ENCODE assay signal across 1 cellular context in the genomic region with DNA sequence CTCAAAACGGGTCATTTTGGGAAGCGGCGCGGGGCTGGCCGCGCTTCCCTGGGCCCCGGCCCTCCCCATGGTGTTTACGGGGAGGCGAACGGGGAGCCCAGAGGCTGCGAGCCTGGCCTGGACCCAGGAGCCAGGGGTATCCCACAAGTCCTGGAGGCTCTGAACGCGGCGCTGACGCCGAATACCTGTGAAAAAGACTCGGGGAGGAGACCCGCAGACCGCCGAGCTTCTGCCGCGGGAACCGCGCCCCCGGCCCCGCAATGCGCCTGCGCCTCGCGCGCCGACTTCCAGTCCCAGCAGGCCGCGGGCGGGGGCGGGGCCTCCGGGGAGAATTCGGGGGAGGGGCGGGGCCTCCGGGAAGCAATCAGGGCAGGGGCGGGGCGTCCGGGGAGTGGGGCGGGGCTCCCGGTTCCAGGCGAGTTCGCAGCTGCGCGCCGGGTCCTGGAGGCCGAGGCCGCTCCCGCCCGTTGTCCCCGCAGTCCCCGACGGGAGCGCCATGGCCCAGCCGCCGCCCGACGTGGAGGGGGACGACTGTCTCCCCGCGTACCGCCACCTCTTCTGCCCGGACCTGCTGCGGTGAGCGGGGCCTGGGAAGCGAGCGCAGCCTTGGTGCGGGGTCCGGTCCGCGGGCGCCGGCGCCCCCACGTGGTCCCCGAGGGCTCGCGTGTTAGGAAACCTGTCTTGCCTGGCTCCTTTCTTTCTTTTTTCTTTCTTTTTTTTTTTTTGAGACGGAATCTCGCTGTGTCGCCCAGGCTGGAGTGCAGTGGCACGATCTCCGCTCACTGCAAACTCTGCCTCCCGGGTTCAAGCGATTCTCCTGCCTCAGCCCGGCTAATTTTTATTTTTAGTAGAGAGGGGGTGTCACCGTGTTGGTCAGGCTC.
A peak's percentile ranks its signal among the peaks of the same experiment; 100 is the strongest.
TF ChIP-seq lines count a peak whose summit lies in the region.

A gene with protein sequence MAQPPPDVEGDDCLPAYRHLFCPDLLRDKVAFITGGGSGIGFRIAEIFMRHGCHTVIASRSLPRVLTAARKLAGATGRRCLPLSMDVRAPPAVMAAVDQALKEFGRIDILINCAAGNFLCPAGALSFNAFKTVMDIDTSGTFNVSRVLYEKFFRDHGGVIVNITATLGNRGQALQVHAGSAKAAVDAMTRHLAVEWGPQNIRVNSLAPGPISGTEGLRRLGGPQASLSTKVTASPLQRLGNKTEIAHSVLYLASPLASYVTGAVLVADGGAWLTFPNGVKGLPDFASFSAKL (plus strand): TSS at position 418 of the 881 bp plus-strand sequence. CDS start 79 bp downstream, at position 497.

TF ChIP-seq in GM12878, 131 proteins besides CTCF, POLR2A, EP300 and RAD21 (continued from another document):
- TF ChIP-seq, protein P1, sequence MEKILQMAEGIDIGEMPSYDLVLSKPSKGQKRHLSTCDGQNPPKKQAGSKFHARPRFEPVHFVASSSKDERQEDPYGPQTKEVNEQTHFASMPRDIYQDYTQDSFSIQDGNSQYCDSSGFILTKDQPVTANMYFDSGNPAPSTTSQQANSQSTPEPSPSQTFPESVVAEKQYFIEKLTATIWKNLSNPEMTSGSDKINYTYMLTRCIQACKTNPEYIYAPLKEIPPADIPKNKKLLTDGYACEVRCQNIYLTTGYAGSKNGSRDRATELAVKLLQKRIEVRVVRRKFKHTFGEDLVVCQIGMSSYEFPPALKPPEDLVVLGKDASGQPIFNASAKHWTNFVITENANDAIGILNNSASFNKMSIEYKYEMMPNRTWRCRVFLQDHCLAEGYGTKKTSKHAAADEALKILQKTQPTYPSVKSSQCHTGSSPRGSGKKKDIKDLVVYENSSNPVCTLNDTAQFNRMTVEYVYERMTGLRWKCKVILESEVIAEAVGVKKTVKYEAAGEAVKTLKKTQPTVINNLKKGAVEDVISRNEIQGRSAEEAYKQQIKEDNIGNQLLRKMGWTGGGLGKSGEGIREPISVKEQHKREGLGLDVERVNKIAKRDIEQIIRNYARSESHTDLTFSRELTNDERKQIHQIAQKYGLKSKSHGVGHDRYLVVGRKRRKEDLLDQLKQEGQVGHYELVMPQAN (conservative IDR thresholded peaks at IDR 0.05), result peak; percentile 71
- 0 out of 2 replicates have a peak, but pooled peaks have one; percentile 55 for TF ChIP-seq DPF2 (IDR thresholded peaks at IDR 0.05)
- TF ChIP-seq MYC (IDR thresholded peaks at IDR 0.05; ENCODE audit: insufficient read depth, insufficient read length, insufficient replicate concordance, low read length, severe bottlenecking), result peak; percentile 45
- TF ChIP-seq SMC3 (IDR thresholded peaks at IDR 0.05; ENCODE audit: borderline replicate concordance, low read length), result peak; percentile 23; the same call in 1 of the 2 replicates
- peak in 1 of 2 experiments; percentile 59; a peak in 1 of 3 replicates for TF ChIP-seq EGR1 (IDR thresholded peaks at IDR 0.05; ENCODE audit: borderline replicate concordance in 1 of 2, low read depth in 2 of 2, low read length in 2 of 2)
- no peak for TF ChIP-seq HDAC2 (IDR thresholded peaks at IDR 0.05)
- TF ChIP-seq, protein P2, sequence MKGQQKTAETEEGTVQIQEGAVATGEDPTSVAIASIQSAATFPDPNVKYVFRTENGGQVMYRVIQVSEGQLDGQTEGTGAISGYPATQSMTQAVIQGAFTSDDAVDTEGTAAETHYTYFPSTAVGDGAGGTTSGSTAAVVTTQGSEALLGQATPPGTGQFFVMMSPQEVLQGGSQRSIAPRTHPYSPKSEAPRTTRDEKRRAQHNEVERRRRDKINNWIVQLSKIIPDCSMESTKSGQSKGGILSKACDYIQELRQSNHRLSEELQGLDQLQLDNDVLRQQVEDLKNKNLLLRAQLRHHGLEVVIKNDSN (IDR thresholded peaks at IDR 0.05; ENCODE audit: borderline replicate concordance, extremely low read length, insufficient read depth, low read depth, low read length), result peak; percentile 65
- TF ChIP-seq, protein P3, sequence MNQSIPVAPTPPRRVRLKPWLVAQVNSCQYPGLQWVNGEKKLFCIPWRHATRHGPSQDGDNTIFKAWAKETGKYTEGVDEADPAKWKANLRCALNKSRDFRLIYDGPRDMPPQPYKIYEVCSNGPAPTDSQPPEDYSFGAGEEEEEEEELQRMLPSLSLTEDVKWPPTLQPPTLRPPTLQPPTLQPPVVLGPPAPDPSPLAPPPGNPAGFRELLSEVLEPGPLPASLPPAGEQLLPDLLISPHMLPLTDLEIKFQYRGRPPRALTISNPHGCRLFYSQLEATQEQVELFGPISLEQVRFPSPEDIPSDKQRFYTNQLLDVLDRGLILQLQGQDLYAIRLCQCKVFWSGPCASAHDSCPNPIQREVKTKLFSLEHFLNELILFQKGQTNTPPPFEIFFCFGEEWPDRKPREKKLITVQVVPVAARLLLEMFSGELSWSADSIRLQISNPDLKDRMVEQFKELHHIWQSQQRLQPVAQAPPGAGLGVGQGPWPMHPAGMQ (IDR thresholded peaks at IDR 0.05; ENCODE audit: borderline replicate concordance), result no peak
- TF ChIP-seq SPI1 (IDR thresholded peaks at IDR 0.05; ENCODE audit: borderline replicate concordance, insufficient read depth, low read depth, low read length), result no peak
- no peak for TF ChIP-seq SREBF1 (IDR thresholded peaks at IDR 0.05; ENCODE audit: low read length)
- TF ChIP-seq HDGF (IDR thresholded peaks at IDR 0.05), result 0 out of 2 replicates have a peak, but pooled peaks have one; percentile 53
- peak; percentile 75; the same call in 1 of the 2 replicates for TF ChIP-seq POLR2AphosphoS5 (IDR thresholded peaks at IDR 0.05; ENCODE audit: low read length)
- TF ChIP-seq, protein P4, sequence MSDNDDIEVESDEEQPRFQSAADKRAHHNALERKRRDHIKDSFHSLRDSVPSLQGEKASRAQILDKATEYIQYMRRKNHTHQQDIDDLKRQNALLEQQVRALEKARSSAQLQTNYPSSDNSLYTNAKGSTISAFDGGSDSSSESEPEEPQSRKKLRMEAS (IDR thresholded peaks at IDR 0.05; ENCODE audit: low read depth, low read length), result peak; percentile 79
- peak; percentile 56; the same call in 1 of the 2 replicates for TF ChIP-seq TCF3 (IDR thresholded peaks at IDR 0.05; ENCODE audit: borderline replicate concordance, insufficient read depth, low read depth, low read length)
- peak; percentile 95 for TF ChIP-seq IKZF1 (conservative IDR thresholded peaks at IDR 0.05)
- no peak for TF ChIP-seq CBX3 (IDR thresholded peaks at IDR 0.05; ENCODE audit: borderline replicate concordance, low read depth)
- TF ChIP-seq CHD1 (IDR thresholded peaks at IDR 0.05; ENCODE audit: low read depth, low read length), result no peak
- TF ChIP-seq POU2F2 (IDR thresholded peaks at IDR 0.05; ENCODE audit: borderline replicate concordance, low read depth, low read length), result peak; percentile 53; the same call in 1 of the 3 replicates
- peak; percentile 62 for TF ChIP-seq RELA (IDR thresholded peaks at IDR 0.05; ENCODE audit: borderline replicate concordance, partially characterized antibody)
- no peak for TF ChIP-seq ZNF622 (IDR thresholded peaks at IDR 0.05)
- TF ChIP-seq NRF1 (conservative IDR thresholded peaks at IDR 0.05; ENCODE audit: low read depth, low read length), result peak; percentile 55
- TF ChIP-seq ZNF217 (IDR thresholded peaks at IDR 0.05), result no peak; the same call in 1 of the 2 replicates
- no peak for TF ChIP-seq CHD4 (IDR thresholded peaks at IDR 0.05)
- TF ChIP-seq GATAD2B (conservative IDR thresholded peaks at IDR 0.05; ENCODE audit: low read depth), result peak; percentile 66
- 0 out of 4 replicates have a peak, but pooled peaks of 1 of the 2 experiments have one; percentile 19 for TF ChIP-seq IKZF2 (IDR thresholded peaks at IDR 0.05)
- TF ChIP-seq, protein P5, sequence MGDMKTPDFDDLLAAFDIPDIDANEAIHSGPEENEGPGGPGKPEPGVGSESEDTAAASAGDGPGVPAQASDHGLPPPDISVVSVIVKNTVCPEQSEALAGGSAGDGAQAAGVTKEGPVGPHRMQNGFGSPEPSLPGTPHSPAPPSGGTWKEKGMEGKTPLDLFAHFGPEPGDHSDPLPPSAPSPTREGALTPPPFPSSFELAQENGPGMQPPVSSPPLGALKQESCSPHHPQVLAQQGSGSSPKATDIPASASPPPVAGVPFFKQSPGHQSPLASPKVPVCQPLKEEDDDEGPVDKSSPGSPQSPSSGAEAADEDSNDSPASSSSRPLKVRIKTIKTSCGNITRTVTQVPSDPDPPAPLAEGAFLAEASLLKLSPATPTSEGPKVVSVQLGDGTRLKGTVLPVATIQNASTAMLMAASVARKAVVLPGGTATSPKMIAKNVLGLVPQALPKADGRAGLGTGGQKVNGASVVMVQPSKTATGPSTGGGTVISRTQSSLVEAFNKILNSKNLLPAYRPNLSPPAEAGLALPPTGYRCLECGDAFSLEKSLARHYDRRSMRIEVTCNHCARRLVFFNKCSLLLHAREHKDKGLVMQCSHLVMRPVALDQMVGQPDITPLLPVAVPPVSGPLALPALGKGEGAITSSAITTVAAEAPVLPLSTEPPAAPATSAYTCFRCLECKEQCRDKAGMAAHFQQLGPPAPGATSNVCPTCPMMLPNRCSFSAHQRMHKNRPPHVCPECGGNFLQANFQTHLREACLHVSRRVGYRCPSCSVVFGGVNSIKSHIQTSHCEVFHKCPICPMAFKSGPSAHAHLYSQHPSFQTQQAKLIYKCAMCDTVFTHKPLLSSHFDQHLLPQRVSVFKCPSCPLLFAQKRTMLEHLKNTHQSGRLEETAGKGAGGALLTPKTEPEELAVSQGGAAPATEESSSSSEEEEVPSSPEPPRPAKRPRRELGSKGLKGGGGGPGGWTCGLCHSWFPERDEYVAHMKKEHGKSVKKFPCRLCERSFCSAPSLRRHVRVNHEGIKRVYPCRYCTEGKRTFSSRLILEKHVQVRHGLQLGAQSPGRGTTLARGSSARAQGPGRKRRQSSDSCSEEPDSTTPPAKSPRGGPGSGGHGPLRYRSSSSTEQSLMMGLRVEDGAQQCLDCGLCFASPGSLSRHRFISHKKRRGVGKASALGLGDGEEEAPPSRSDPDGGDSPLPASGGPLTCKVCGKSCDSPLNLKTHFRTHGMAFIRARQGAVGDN (IDR thresholded peaks at IDR 0.05), result peak; percentile 31
- no peak for TF ChIP-seq FOS (IDR thresholded peaks at IDR 0.05; ENCODE audit: borderline replicate concordance, extremely low read depth, insufficient read length)
- peak; percentile 92 for TF ChIP-seq RB1 (IDR thresholded peaks at IDR 0.05; ENCODE audit: borderline replicate concordance)
- peak; percentile 42; the same call in 1 of the 2 replicates for TF ChIP-seq HCFC1 (IDR thresholded peaks at IDR 0.05; ENCODE audit: low read length)
- TF ChIP-seq ZNF384 (IDR thresholded peaks at IDR 0.05; ENCODE audit: borderline replicate concordance, low read depth, low read length), result peak; percentile 35; the same call in 1 of the 2 replicates
- TF ChIP-seq POLR2AphosphoS2 (IDR thresholded peaks at IDR 0.05; ENCODE audit: low read depth, low read length), result peak; percentile 87
- TF ChIP-seq LARP7 (IDR thresholded peaks at IDR 0.05), result peak; percentile 53; the same call in 1 of the 2 replicates
- no peak for TF ChIP-seq ZNF24 (IDR thresholded peaks at IDR 0.05)
- peak; percentile 94 for TF ChIP-seq SMARCA5 (IDR thresholded peaks at IDR 0.05)
- no peak for TF ChIP-seq SREBF2 (IDR thresholded peaks at IDR 0.05; ENCODE audit: low read length)
- peak; percentile 85; the same call in 1 of the 2 replicates for TF ChIP-seq BACH1 (IDR thresholded peaks at IDR 0.05; ENCODE audit: borderline replicate concordance)
- no peak for TF ChIP-seq NR2C2 (IDR thresholded peaks at IDR 0.05; ENCODE audit: borderline replicate concordance, control insufficient read depth, insufficient read length, low read depth)
- TF ChIP-seq, protein P6, sequence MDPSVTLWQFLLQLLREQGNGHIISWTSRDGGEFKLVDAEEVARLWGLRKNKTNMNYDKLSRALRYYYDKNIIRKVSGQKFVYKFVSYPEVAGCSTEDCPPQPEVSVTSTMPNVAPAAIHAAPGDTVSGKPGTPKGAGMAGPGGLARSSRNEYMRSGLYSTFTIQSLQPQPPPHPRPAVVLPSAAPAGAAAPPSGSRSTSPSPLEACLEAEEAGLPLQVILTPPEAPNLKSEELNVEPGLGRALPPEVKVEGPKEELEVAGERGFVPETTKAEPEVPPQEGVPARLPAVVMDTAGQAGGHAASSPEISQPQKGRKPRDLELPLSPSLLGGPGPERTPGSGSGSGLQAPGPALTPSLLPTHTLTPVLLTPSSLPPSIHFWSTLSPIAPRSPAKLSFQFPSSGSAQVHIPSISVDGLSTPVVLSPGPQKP (IDR thresholded peaks at IDR 0.05; ENCODE audit: low read depth, low read length), result no peak
- TF ChIP-seq NBN (IDR thresholded peaks at IDR 0.05), result peak; percentile 64
- peak; percentile 15; the same call in 1 of the 2 replicates for TF ChIP-seq RUNX3 (IDR thresholded peaks at IDR 0.05; ENCODE audit: low read length)
- peak; percentile 19 to 60; a peak in 2 of 4 replicates for TF ChIP-seq BHLHE40 (IDR thresholded peaks at IDR 0.05; ENCODE audit: borderline replicate concordance in 1 of 2, low read depth in 2 of 2, low read length in 1 of 2)
- TF ChIP-seq, protein P7, sequence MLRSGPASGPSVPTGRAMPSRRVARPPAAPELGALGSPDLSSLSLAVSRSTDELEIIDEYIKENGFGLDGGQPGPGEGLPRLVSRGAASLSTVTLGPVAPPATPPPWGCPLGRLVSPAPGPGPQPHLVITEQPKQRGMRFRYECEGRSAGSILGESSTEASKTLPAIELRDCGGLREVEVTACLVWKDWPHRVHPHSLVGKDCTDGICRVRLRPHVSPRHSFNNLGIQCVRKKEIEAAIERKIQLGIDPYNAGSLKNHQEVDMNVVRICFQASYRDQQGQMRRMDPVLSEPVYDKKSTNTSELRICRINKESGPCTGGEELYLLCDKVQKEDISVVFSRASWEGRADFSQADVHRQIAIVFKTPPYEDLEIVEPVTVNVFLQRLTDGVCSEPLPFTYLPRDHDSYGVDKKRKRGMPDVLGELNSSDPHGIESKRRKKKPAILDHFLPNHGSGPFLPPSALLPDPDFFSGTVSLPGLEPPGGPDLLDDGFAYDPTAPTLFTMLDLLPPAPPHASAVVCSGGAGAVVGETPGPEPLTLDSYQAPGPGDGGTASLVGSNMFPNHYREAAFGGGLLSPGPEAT (IDR thresholded peaks at IDR 0.05; ENCODE audit: low read depth), result 0 out of 2 replicates have a peak, but pooled peaks have one; percentile 8
- no peak for TF ChIP-seq STAT3 (IDR thresholded peaks at IDR 0.05; ENCODE audit: low read depth, low read length)
- TF ChIP-seq SP1 (IDR thresholded peaks at IDR 0.05; ENCODE audit: low read depth, low read length), result no peak
- TF ChIP-seq ATF7 (IDR thresholded peaks at IDR 0.05; ENCODE audit: low read depth), result no peak
- peak; percentile 51; the same call in 1 of the 2 replicates for TF ChIP-seq YY1 (IDR thresholded peaks at IDR 0.05; ENCODE audit: low read depth, low read length)
- TF ChIP-seq, protein P8, sequence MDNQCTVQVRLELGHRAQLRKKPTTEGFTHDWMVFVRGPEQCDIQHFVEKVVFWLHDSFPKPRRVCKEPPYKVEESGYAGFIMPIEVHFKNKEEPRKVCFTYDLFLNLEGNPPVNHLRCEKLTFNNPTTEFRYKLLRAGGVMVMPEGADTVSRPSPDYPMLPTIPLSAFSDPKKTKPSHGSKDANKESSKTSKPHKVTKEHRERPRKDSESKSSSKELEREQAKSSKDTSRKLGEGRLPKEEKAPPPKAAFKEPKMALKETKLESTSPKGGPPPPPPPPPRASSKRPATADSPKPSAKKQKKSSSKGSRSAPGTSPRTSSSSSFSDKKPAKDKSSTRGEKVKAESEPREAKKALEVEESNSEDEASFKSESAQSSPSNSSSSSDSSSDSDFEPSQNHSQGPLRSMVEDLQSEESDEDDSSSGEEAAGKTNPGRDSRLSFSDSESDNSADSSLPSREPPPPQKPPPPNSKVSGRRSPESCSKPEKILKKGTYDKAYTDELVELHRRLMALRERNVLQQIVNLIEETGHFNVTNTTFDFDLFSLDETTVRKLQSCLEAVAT (IDR thresholded peaks at IDR 0.05), result 0 out of 2 replicates have a peak, but pooled peaks have one; percentile 39
- TF ChIP-seq MEF2B (IDR thresholded peaks at IDR 0.05; ENCODE audit: partially characterized antibody, poor library complexity, severe bottlenecking), result peak; percentile 15
- TF ChIP-seq CREB1 (IDR thresholded peaks at IDR 0.05; ENCODE audit: low read depth), result peak; percentile 41
TF ChIP-seq in GM12878: peak in this region for 32.
